In the genomic region with DNA sequence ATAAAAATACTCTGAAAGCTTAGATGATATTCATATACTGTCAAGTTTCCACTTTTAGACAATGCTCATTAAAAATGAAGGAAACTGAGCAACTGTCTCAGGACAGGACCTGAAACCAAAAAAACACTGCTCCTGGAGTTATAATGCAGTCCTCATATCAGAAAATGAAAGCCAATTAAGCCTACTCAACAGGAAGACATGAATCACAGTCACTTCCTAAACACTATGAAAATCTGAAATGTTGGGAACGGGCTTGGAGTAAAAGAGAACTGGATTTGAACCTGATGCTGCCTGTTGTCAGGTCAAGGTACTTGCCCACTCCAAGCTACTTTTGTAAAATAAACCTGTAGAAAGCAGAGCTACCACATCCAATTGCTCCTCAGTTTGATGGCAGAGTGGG, we compare ENCODE assay signal across 20 cellular contexts.
DNase-seq lines count a peak whose midpoint lies in the region; FAIRE-seq and TF ChIP-seq lines count a peak whose summit lies in the region.
"Had no signal": no experiment of that assay in that cellular context is flagged by ENCODE, and none has a peak within 500 bp of the region (broad histone marks: within the 10 kb centered on the region; RNA-seq: fewer than 3 reads in every experiment).

No MANE protein-coding gene starts in this region.

- FAIRE-seq in bronchial epithelial cell (lab: Jason Lieb, UNC): no peak
- FAIRE-seq: A549 had no signal

- no peaks in the 10 kb centered on the region for H3K23me2 ChIP-seq in H9 (ENCODE audit: insufficient read length, low read depth, low read length, poor library complexity, severe bottlenecking)

- in situ Hi-C loops in HAP-1 (cut with MboI; ENCODE audit: low sequenced_read_pairs): no loop called here

- no peak overlapping the region for H2AFZ ChIP-seq in H9 (ENCODE audit: low read length)
- H2AFZ ChIP-seq: GM23338 had no signal

- no peak overlapping the region for H2BK20ac ChIP-seq in H9 (ENCODE audit: low read depth, low read length, poor library complexity, severe bottlenecking)

- TF ChIP-seq CTCF in H9 (conservative IDR thresholded peaks at IDR 0.05) (no peak), bronchial epithelial cell (IDR thresholded peaks at IDR 0.05; ENCODE audit: insufficient read depth, low read length, severe bottlenecking) (no peak), BE2C (IDR thresholded peaks at IDR 0.05; ENCODE audit: low read depth, low read length) (no peak)

- H2BK5ac ChIP-seq in H9 (ENCODE audit: insufficient read length, low read length): no peak overlapping the region

- H3K27ac ChIP-seq in H9 (ENCODE audit: insufficient read length, low read depth, low read length) (no peak overlapping the region), subcutaneous abdominal adipose tissue (ENCODE audit: low read depth, low read length) (peak overlapping the region; percentile 17)
- H3K27ac ChIP-seq: A549, HL-60 had no signal

- no peak overlapping the region for H3K4ac ChIP-seq in H9 (ENCODE audit: low read depth, low read length)

- H3K14ac ChIP-seq in H9 (ENCODE audit: insufficient read depth, low read length): no peak overlapping the region

- no peak overlapping the region for H4K91ac ChIP-seq in H9 (ENCODE audit: insufficient read length, low read depth, low read length)

- no peaks in the 10 kb centered on the region for H3K27me3 Mint-ChIP-seq in H9 (ENCODE audit: low read depth)
- H3K27me3 Mint-ChIP-seq: CD4-positive, CD25-positive, alpha-beta regulatory T cell had no signal

- peaks cover 8% of the 10 kb centered on the region for H3K79me1 ChIP-seq in H9 (ENCODE audit: insufficient read depth, low read depth, low read length, poor library complexity, severe bottlenecking)

- no peaks in the 10 kb centered on the region for H3K4me1 ChIP-seq in H9 (ENCODE audit: insufficient read depth, low read length)
- H3K4me1 ChIP-seq in subcutaneous abdominal adipose tissue (ENCODE audit: control insufficient read depth in 5 of 5, insufficient read depth in 5 of 5, low read length in 5 of 5): peaks cover 0 to 14% (median 10%) of the 10 kb centered on the region in 5 donors
- no peaks in the 10 kb centered on the region for H3K4me1 ChIP-seq in HAP-1
- H3K4me1 ChIP-seq in BE2C: peaks cover 11% of the 10 kb centered on the region; the same call in 1 of the 2 replicates
- H3K4me1 ChIP-seq: A549 had no signal

- no peak overlapping the region for H4K5ac ChIP-seq in H9 (ENCODE audit: insufficient read length, low read depth, low read length)

- no peak overlapping the region for H2BK15ac ChIP-seq in H9 (ENCODE audit: low read depth, low read length)

- no peaks in the 10 kb centered on the region for H4K20me1 ChIP-seq in H9 (ENCODE audit: control insufficient read depth, insufficient read depth, insufficient read length)

- no peak for DNase-seq in H9
- DNase-seq in bronchial epithelial cell (ENCODE audit: low read depth): peak; percentile 6
- DNase-seq in glomerular endothelial cell (ENCODE audit: extremely low read depth, low read depth, low spot score): peak; percentile 39
- no peak for DNase-seq in glomerular visceral epithelial cell (ENCODE audit: extremely low spot score)
- DNase-seq in HAP-1 (ENCODE audit: low spot score in 2 of 2): no peak
- no peak for DNase-seq in BE2C
- no peak for DNase-seq in mucosa of gallbladder (ENCODE audit: low spot score)
- DNase-seq: CD4-positive, CD25-positive, alpha-beta regulatory T cell; KBM-7; NCI-H1092; NCI-H1436; NCI-H1930; NCI-H510A; NCI-H748 treated with DMSO at 0.1 percent for 48 hours; SIG-M5; SK-N-SH had no signal

- peaks cover 0 to 1% (median 0%) of the 10 kb centered on the region in 3 experiments; a peak in 1 of 7 replicates for H3K36me3 Mint-ChIP-seq in H9 (ENCODE audit: insufficient read depth in 1 of 3, low read depth in 3 of 3)

- H3K27me3 ChIP-seq in H9 (ENCODE audit: insufficient read depth, low read length) (no peaks in the 10 kb centered on the region), bronchial epithelial cell (ENCODE audit: control insufficient read depth, insufficient read depth, low read length) (no peaks in the 10 kb centered on the region), subcutaneous abdominal adipose tissue (ENCODE audit: control insufficient read depth in 5 of 5, insufficient read depth in 4 of 5, low read length in 5 of 5) (no peaks in the 10 kb centered on the region), HAP-1 (ENCODE audit: low read depth) (no peaks in the 10 kb centered on the region), BE2C (no peaks in the 10 kb centered on the region)

- no peak overlapping the region for H3K18ac ChIP-seq in H9 (ENCODE audit: insufficient read length, low read depth, low read length)

- H3K4me3 ChIP-seq in bronchial epithelial cell (ENCODE audit: low read depth, low read length) (no peak overlapping the region), subcutaneous abdominal adipose tissue (ENCODE audit: low read depth in 1 of 5, low read length in 5 of 5) (no peak overlapping the region), HAP-1 (no peak overlapping the region), BE2C (ENCODE audit: low read depth, low read length) (no peak overlapping the region)
- H3K4me3 ChIP-seq: A549, GM23338 had no signal

- no peaks in the 10 kb centered on the region for H3K79me2 ChIP-seq in H9 (ENCODE audit: insufficient read depth, low read length)

- H3K9me3 ChIP-seq in H9 (ENCODE audit: control insufficient read depth, low read depth, low read length) (no peaks in the 10 kb centered on the region), subcutaneous abdominal adipose tissue (ENCODE audit: control insufficient read depth in 5 of 5, low read length in 5 of 5) (no peaks in the 10 kb centered on the region), HAP-1 (no peaks in the 10 kb centered on the region), BE2C (no peaks in the 10 kb centered on the region)
- H3K9me3 ChIP-seq: SK-N-SH had no signal

- no peak overlapping the region for H3K56ac ChIP-seq in H9 (ENCODE audit: insufficient read length, low read depth, low read length)

- no peak overlapping the region for H2BK12ac ChIP-seq in H9 (ENCODE audit: insufficient read length, low read depth, low read length)

- H3K36me3 ChIP-seq in bronchial epithelial cell (ENCODE audit: control insufficient read depth, insufficient read depth, low read length) (no peaks in the 10 kb centered on the region), subcutaneous abdominal adipose tissue (ENCODE audit: control insufficient read depth in 5 of 5, insufficient read depth in 5 of 5, low read length in 5 of 5) (no peaks in the 10 kb centered on the region), HAP-1 (replicated peaks) (no peaks in the 10 kb centered on the region), BE2C (peaks cover 9% of the 10 kb centered on the region)

- no peak overlapping the region for H3K4me3 Mint-ChIP-seq in H9
- H3K4me3 Mint-ChIP-seq: CD4-positive, CD25-positive, alpha-beta regulatory T cell; GM23338 had no signal

- no peak overlapping the region for H4K8ac ChIP-seq in H9 (replicated peaks; ENCODE audit: insufficient read length, low read depth, low read length)

- H3K4me1 Mint-ChIP-seq in H9: peaks cover 5 to 6% of the 10 kb centered on the region in 2 experiments; a peak in 2 of 4 replicates

- no peak overlapping the region for H3K4me2 ChIP-seq in H9 (ENCODE audit: insufficient read depth, insufficient read length, low read length)
- H3K4me2 ChIP-seq: A549, GM23338, SK-N-SH had no signal

- no peak overlapping the region for H3K23ac ChIP-seq in H9 (ENCODE audit: insufficient read length, low read depth, low read length)

- H3K9me3 Mint-ChIP-seq in H9: no peaks in the 10 kb centered on the region
- H3K9me3 Mint-ChIP-seq: GM23338 had no signal

- H2AK5ac ChIP-seq in H9 (ENCODE audit: insufficient read length, low read length): no peak overlapping the region

- H3K27ac Mint-ChIP-seq in H9: peak overlapping the region in 2 of 3 experiments; percentile 11 to 61; a peak in 1 of 7 replicates

- H3K9ac ChIP-seq in H9 (ENCODE audit: extremely low read depth, insufficient read length, low read length) (no peak overlapping the region), subcutaneous abdominal adipose tissue (ENCODE audit: low read length in 5 of 5) (no peak overlapping the region)
- H3K9ac ChIP-seq: SK-N-SH had no signal

- no CpG with 5 or more reads among the region's 1 CpG for WGBS in H9 (ENCODE audit: extremely low coverage, insufficient read length, low lambda C conversion rate)

- no peak overlapping the region for H2BK120ac ChIP-seq in H9 (ENCODE audit: low read depth, low read length, poor library complexity, severe bottlenecking)

- no peak overlapping the region for H3T11ph ChIP-seq in H9 (ENCODE audit: low read length)

Comparison
In these comparisons a context has a peak if more than half of its experiments do, and no peak if none do; other contexts are left out.
1. DNase-seq: peak in bronchial epithelial cell (single experiment) and glomerular endothelial cell (single experiment); none in H9 (single experiment), glomerular visceral epithelial cell (single experiment), HAP-1 (0 of 2), BE2C (single experiment) and mucosa of gallbladder (single experiment).